ENCODE assay signal across 8 cellular contexts in genomic region chr5:150155258-150156032, GRCh38. TPM values are rescaled to one million over a fixed set of nuclear protein-coding genes. Genes with fewer than 3 reads are reported as not detected.
DNase-seq lines count a peak whose midpoint lies in the region; ATAC-seq and FAIRE-seq lines count a peak whose summit lies in the region.

TSS of gene PDGFRB (minus strand) at chr5:150155845. CDS start at chr5:150137047, 18,798 bp downstream.

- peak; percentile 7 for DNase-seq in activated CD4-positive, alpha-beta T cell treated with anti-CD3 and anti-CD28 coated beads, Interleukin-2, amount 50 U/mL, for 1 hour
- DNase-seq in ecto neural progenitor cell (ENCODE audit: low spot score) (peak; percentile 84), lung microvascular endothelial cell (ENCODE audit: low read depth in 2 of 2) (peak; percentile 48 to 55), NOMO-1 treated with dmso at 0.1 percent for 144 hours (lab: John Stamatoyannopoulos, UW; ENCODE audit: unreplicated experiment) (no peak), SW 1271 (lab: John Stamatoyannopoulos, UW) (no peak)
- DNase-seq in stimulated activated CD8-positive, alpha-beta memory T cell treated with anti-CD3 and anti-CD28 coated beads, Interleukin-2, amount 100 ng/mL, for 48 hours (ENCODE audit: low read depth in 2 of 2), result peak; percentile 28 to 33

- peak; percentile 95 for FAIRE-seq in G401.6 (lab: Jason Lieb, UNC)

- peak; percentile 46 for ATAC-seq in HG02852 (IDR thresholded peaks at IDR 0.05; ENCODE audit: unreplicated experiment)

RNA-seq across cellular contexts. Expression of gene PDGFRB, which starts in this region (rescaled TPM):
- 5.4 and 9.5 TPM in 2 replicates for total RNA-seq in lung microvascular endothelial cell

Comparison
In these comparisons a context has a peak if more than half of its experiments do, and no peak if none do; other contexts are left out.
1. DNase-seq: peak in activated CD4-positive, alpha-beta T cell treated with anti-CD3 and anti-CD28 coated beads, Interleukin-2, amount 50 U/mL, for 1 hour (single experiment), ecto neural progenitor cell (single experiment), lung microvascular endothelial cell (2 of 2) and stimulated activated CD8-positive, alpha-beta memory T cell treated with anti-CD3 and anti-CD28 coated beads, Interleukin-2, amount 100 ng/mL, for 48 hours (2 of 2); none in NOMO-1 treated with dmso at 0.1 percent for 144 hours (single experiment) and SW 1271 (0 of 2).